In genomic region chr2:235135195-235135965, GRCh38 we compare ENCODE assay signal across 13 cellular contexts.
DNase-seq lines count a peak whose midpoint lies in the region; ATAC-seq, FAIRE-seq and TF ChIP-seq lines count a peak whose summit lies in the region.
"Had no signal": no experiment of that assay in that cellular context is flagged by ENCODE, and none has a peak within 500 bp of the region (broad histone marks: within the 10 kb centered on the region; RNA-seq: fewer than 3 reads in every experiment).

No MANE protein-coding gene starts in this region.

- H3K4me1 ChIP-seq in IMR-90 (ENCODE audit: control insufficient read depth, insufficient read depth, low read length) (no peaks in the 10 kb centered on the region), H1 (replicated peaks in 1 of 4; ENCODE audit: control insufficient read depth in 3 of 4, insufficient read depth in 4 of 4, low read length in 3 of 4) (no peaks in the 10 kb centered on the region; a peak in 1 of 7 replicates), uterus (no peaks in the 10 kb centered on the region)

- H3K79me1 ChIP-seq in IMR-90 (ENCODE audit: low read depth in 1 of 2, low read length in 2 of 2) (no peaks in the 10 kb centered on the region), H1 (ENCODE audit: low read depth, low read length) (no peaks in the 10 kb centered on the region)

- no peaks in the 10 kb centered on the region for H3K4me1 Mint-ChIP-seq in activated naive CD4-positive, alpha-beta T cell treated with anti-CD3 and anti-CD28 coated beads, Interleukin-2, amount 50 U/mL, for 24 hours
- H3K4me1 Mint-ChIP-seq: B cell had no signal

- H3K27me3 Mint-ChIP-seq in activated naive CD4-positive, alpha-beta T cell treated with anti-CD3 and anti-CD28 coated beads, Interleukin-2, amount 50 U/mL, for 24 hours, result peaks cover 23% of the 10 kb centered on the region

- H3K9ac ChIP-seq in IMR-90 (ENCODE audit: low read depth, low read length), result no peak overlapping the region
- no peak overlapping the region for H3K9ac ChIP-seq in H1 (replicated peaks in 1 of 4; ENCODE audit: extremely low read depth in 1 of 4, low read depth in 3 of 4, low read length in 3 of 4)
- H3K9ac ChIP-seq: BLaER1 treated with 17β-estradiol and CSF1 and Interleukin-3, amounts not matched to agents 10 nM and 100 nM had no signal

- H2AFZ ChIP-seq in IMR-90 (replicated peaks; ENCODE audit: low read length, poor library complexity) (peak overlapping the region; percentile 84), H1 (ENCODE audit: low read length) (no peak overlapping the region)
- H2AFZ ChIP-seq: GM23338 had no signal

- no peak for DNase-seq in activated naive CD4-positive, alpha-beta T cell treated with anti-CD3 and anti-CD28 coated beads, Interleukin-2, amount 50 U/mL, for 16 hours
- DNase-seq in IMR-90, result no peak
- no peak for DNase-seq in H1 (ENCODE audit: low read depth in 1 of 2, low spot score in 2 of 2)
- DNase-seq in HTR-8/SVneo (ENCODE audit: insufficient read length, low spot score), result no peak
- DNase-seq in uterus, result no peak

- no peak overlapping the region for H2BK12ac ChIP-seq in H1 (ENCODE audit: low read depth, low read length)

- CTCF ChIA-PET in IMR-90 (lab: Yijun Ruan, JAX), result interaction anchor here (0.5 to 1.6 kb wide), 5 partner anchors 155 to 762 kb away, joined by 3 to 5 read pairs (median 3); no protein-coding TSS in a partner anchor
- CTCF ChIA-PET in H1 (lab: Charles Lee; ENCODE audit: partially characterized antibody), result interaction anchor here (0.7 to 4.3 kb wide), 17 partner anchors 15 to 1309 kb away, joined by 3 to 46 read pairs (median 3); no protein-coding TSS in a partner anchor

- no peak for TF ChIP-seq CTCF in IMR-90 (conservative IDR thresholded peaks at IDR 0.05; ENCODE audit: low read depth, low read length)
- TF ChIP-seq CTCF in H1 (IDR thresholded peaks at IDR 0.05; ENCODE audit: control extremely low read depth in 1 of 3, insufficient read depth in 1 of 3, low read depth in 1 of 3, low read length in 3 of 3), result no peak
- TF ChIP-seq CTCF in uterus (IDR thresholded peaks at IDR 0.05), result no peak

- H3K9me3 ChIP-seq in IMR-90 (ENCODE audit: control insufficient read depth, insufficient read depth, low read length) (no peaks in the 10 kb centered on the region), H1 (ENCODE audit: insufficient read depth in 2 of 2, low read depth in 1 of 2, low read length in 1 of 2) (no peaks in the 10 kb centered on the region), uterus (no peaks in the 10 kb centered on the region)
- H3K9me3 ChIP-seq: BLaER1 treated with 17β-estradiol and CSF1 and Interleukin-3, amounts not matched to agents 10 nM and 100 nM had no signal

- no peaks in the 10 kb centered on the region for H3K23me2 ChIP-seq in H1 (ENCODE audit: low read depth, low read length)

- H3K18ac ChIP-seq in IMR-90 (ENCODE audit: low read depth, low read length), result no peak overlapping the region
- no peak overlapping the region for H3K18ac ChIP-seq in H1 (ENCODE audit: extremely low read depth, low read length)

- no peaks in the 10 kb centered on the region for H3K9me1 ChIP-seq in IMR-90 (ENCODE audit: insufficient read depth, low read length)

- no peak overlapping the region for H3K4me3 ChIP-seq in IMR-90 (ENCODE audit: insufficient read depth, low read depth, low read length)
- H3K4me3 ChIP-seq in H1 (ENCODE audit: extremely low read depth in 1 of 4, insufficient read depth in 2 of 4, low read depth in 3 of 4, low read length in 4 of 4), result no peak overlapping the region
- H3K4me3 ChIP-seq in uterus, result no peak overlapping the region
- H3K4me3 ChIP-seq: BLaER1 treated with 17β-estradiol and CSF1 and Interleukin-3, amounts not matched to agents 10 nM and 100 nM; GM23338; K562 had no signal

- H4K8ac ChIP-seq in IMR-90 (ENCODE audit: low read depth in 2 of 2, low read length in 2 of 2) (no peak overlapping the region), H1 (ENCODE audit: extremely low read depth, insufficient read depth, low read length) (no peak overlapping the region)

- no peak overlapping the region for H3K23ac ChIP-seq in IMR-90 (ENCODE audit: low read depth, low read length)
- no peak overlapping the region for H3K23ac ChIP-seq in H1 (ENCODE audit: insufficient read length)

- peaks cover 29% of the 10 kb centered on the region for H3K27me3 ChIP-seq in IMR-90 (ENCODE audit: control insufficient read depth, insufficient read depth, low read length)
- H3K27me3 ChIP-seq in H1 (replicated peaks in 1 of 4; ENCODE audit: control insufficient read depth in 3 of 4, extremely low read depth in 1 of 4, insufficient read depth in 3 of 4, low read length in 3 of 4), result peaks cover 3 to 16% (median 7%) of the 10 kb centered on the region in 4 experiments
- H3K27me3 ChIP-seq in uterus, result no peaks in the 10 kb centered on the region
- H3K27me3 ChIP-seq: BLaER1 treated with 17β-estradiol and CSF1 and Interleukin-3, amounts not matched to agents 10 nM and 100 nM had no signal

- H2BK15ac ChIP-seq in IMR-90 (ENCODE audit: low read depth, low read length) (no peak overlapping the region), H1 (ENCODE audit: low read length) (no peak overlapping the region)

- dilution Hi-C loops in IMR-90 (cut with HindIII; ENCODE audit: low sequenced_read_pairs, unreplicated experiment), result loop anchor here (25.0 kb wide), 1 partner anchor 602 kb away; no protein-coding TSS in a partner anchor

- intact Hi-C loops in IMR-90 (cut with micrococcal nuclease), result loop anchor here (5.0 kb wide), 1 partner anchor 127 kb away; no protein-coding TSS in a partner anchor
- intact Hi-C loops in uterus (cut with DNase I; ENCODE audit: low total_unique reads), result loop anchor here (10.0 kb wide), 2 partner anchors 459 to 609 kb away; no protein-coding TSS in a partner anchor

- no peak overlapping the region for H4K91ac ChIP-seq in IMR-90 (ENCODE audit: insufficient read depth, low read depth, low read length)
- no peak overlapping the region for H4K91ac ChIP-seq in H1 (replicated peaks; ENCODE audit: insufficient read length, low read length)

- no peak overlapping the region for H2AK9ac ChIP-seq in IMR-90 (replicated peaks; ENCODE audit: low read depth, low read length, poor library complexity)

- FAIRE-seq in H1 (lab: Jason Lieb, UNC), result no peak
- FAIRE-seq in HTR-8/SVneo (lab: Jason Lieb, UNC), result no peak
- FAIRE-seq: GM19239 had no signal

- no TSS peak for BruUV-seq in IMR-90 (replicated peaks; lab: Mats Ljungman, UMichigan)

- H3K4ac ChIP-seq in IMR-90 (ENCODE audit: low read depth, low read length), result no peak overlapping the region
- H3K4ac ChIP-seq in H1 (replicated peaks; ENCODE audit: insufficient read length, low read depth, low read length), result no peak overlapping the region

- WGBS in IMR-90 (ENCODE audit: extremely low coverage in 2 of 2, insufficient read length in 1 of 2), 2 experiments, result 56% methylated on average over 2 of the region's 4 CpGs; no CpG with 5 or more reads in 1 of the 2 experiments
- 82% methylated on average over 4 of the region's 4 CpGs; no CpG with 5 or more reads in 1 of the 2 experiments for WGBS in H1 (ENCODE audit: extremely low coverage in 1 of 2, insufficient coverage in 1 of 2, insufficient read length in 1 of 2, insufficient replicate concordance in 2 of 2, low coverage in 1 of 2, low lambda C conversion rate in 2 of 2, missing lambda C conversion rate in 1 of 2), 2 experiments

- TF ChIP-seq POLR2A in IMR-90 (IDR thresholded peaks at IDR 0.05; ENCODE audit: low read depth, low read length), result no peak
- TF ChIP-seq POLR2A in H1 (IDR thresholded peaks at IDR 0.05; ENCODE audit: control extremely low read depth in 1 of 2, low read depth in 2 of 2, low read length in 2 of 2), result no peak
- no peak for TF ChIP-seq POLR2A in uterus (IDR thresholded peaks at IDR 0.05)

- H3K4me2 ChIP-seq in IMR-90 (ENCODE audit: low read depth, low read length), result no peak overlapping the region
- no peak overlapping the region for H3K4me2 ChIP-seq in H1 (ENCODE audit: insufficient read depth in 1 of 2, low read depth in 2 of 2, low read length in 2 of 2)
- H3K4me2 ChIP-seq: GM23338 had no signal

- H3K36me3 ChIP-seq in IMR-90 (ENCODE audit: control insufficient read depth, insufficient read depth, low read length) (no peaks in the 10 kb centered on the region), H1 (ENCODE audit: control insufficient read depth in 2 of 4, insufficient read depth in 4 of 4, low read length in 3 of 4) (no peaks in the 10 kb centered on the region), uterus (no peaks in the 10 kb centered on the region)
- H3K36me3 ChIP-seq: BLaER1 treated with 17β-estradiol and CSF1 and Interleukin-3, amounts not matched to agents 10 nM and 100 nM had no signal

- H2AK5ac ChIP-seq in IMR-90 (ENCODE audit: low read depth, low read length) (no peak overlapping the region), H1 (ENCODE audit: low read depth, low read length) (no peak overlapping the region)

- in situ Hi-C loops in IMR-90 (cut with MboI; ENCODE audit: low sequenced_read_pairs), result loop anchor here (5.0 to 10.0 kb wide), 2 partner anchors 539 to 612 kb away; no protein-coding TSS in a partner anchor

- no peaks in the 10 kb centered on the region for H3K36me3 Mint-ChIP-seq in activated naive CD4-positive, alpha-beta T cell treated with anti-CD3 and anti-CD28 coated beads, Interleukin-2, amount 50 U/mL, for 24 hours
- H3K36me3 Mint-ChIP-seq: CD8-positive, alpha-beta T cell had no signal

- TF ChIP-seq RAD21 in IMR-90 (IDR thresholded peaks at IDR 0.05; ENCODE audit: low read length), result no peak
- TF ChIP-seq RAD21 in H1 (IDR thresholded peaks at IDR 0.05 in 1 of 2, conservative IDR thresholded peaks at IDR 0.05 in 1 of 2; ENCODE audit: low read depth in 2 of 2, low read length in 2 of 2), result no peak

- H3K9me3 Mint-ChIP-seq in activated naive CD4-positive, alpha-beta T cell treated with anti-CD3 and anti-CD28 coated beads, Interleukin-2, amount 50 U/mL, for 24 hours, result no peaks in the 10 kb centered on the region
- H3K9me3 Mint-ChIP-seq: CD8-positive, alpha-beta T cell had no signal

- H2BK20ac ChIP-seq in IMR-90 (ENCODE audit: low read depth, low read length) (no peak overlapping the region), H1 (ENCODE audit: low read length) (no peak overlapping the region)

- H2BK5ac ChIP-seq in IMR-90 (ENCODE audit: low read depth, low read length, poor library complexity, severe bottlenecking), result no peak overlapping the region
- no peak overlapping the region for H2BK5ac ChIP-seq in H1 (ENCODE audit: low read depth, low read length)

- H4K20me1 ChIP-seq in IMR-90 (ENCODE audit: insufficient read depth, low read length) (no peaks in the 10 kb centered on the region), H1 (replicated peaks in 1 of 2; ENCODE audit: control insufficient read depth in 1 of 2, insufficient read depth in 2 of 2, low read length in 2 of 2) (no peaks in the 10 kb centered on the region)
- H4K20me1 ChIP-seq: BLaER1 treated with 17β-estradiol and CSF1 and Interleukin-3, amounts not matched to agents 10 nM and 100 nM had no signal

- POLR2A ChIA-PET in IMR-90 (lab: Charles Lee; ENCODE audit: unreplicated experiment) (no interaction called here), H1 (lab: Charles Lee; ENCODE audit: partially characterized antibody) (no interaction called here)

- no peak overlapping the region for H3K4me3 Mint-ChIP-seq in activated naive CD4-positive, alpha-beta T cell treated with anti-CD3 and anti-CD28 coated beads, Interleukin-2, amount 50 U/mL, for 24 hours
- H3K4me3 Mint-ChIP-seq: B cell; CD8-positive, alpha-beta T cell; GM23338 had no signal

- H3K27ac Mint-ChIP-seq in activated naive CD4-positive, alpha-beta T cell treated with anti-CD3 and anti-CD28 coated beads, Interleukin-2, amount 50 U/mL, for 24 hours, result peak overlapping the region; percentile 20
- H3K27ac Mint-ChIP-seq: B cell; CD8-positive, alpha-beta T cell; GM23338 had no signal

- no peak overlapping the region for H3K27ac ChIP-seq in IMR-90 (ENCODE audit: insufficient read depth, low read length)
- no peak overlapping the region for H3K27ac ChIP-seq in H1 (ENCODE audit: low read depth, low read length)
- H3K27ac ChIP-seq in uterus, result no peak overlapping the region
- H3K27ac ChIP-seq: BLaER1 treated with 17β-estradiol and CSF1 and Interleukin-3, amounts not matched to agents 10 nM and 100 nM had no signal

- H4K5ac ChIP-seq in IMR-90 (ENCODE audit: low read depth, low read length) (no peak overlapping the region), H1 (ENCODE audit: insufficient read length, low read depth, low read length) (no peak overlapping the region)

- H3K56ac ChIP-seq in IMR-90 (ENCODE audit: extremely low read depth, insufficient read depth, low read length) (no peak overlapping the region), H1 (replicated peaks; ENCODE audit: insufficient read length, low read depth, low read length) (no peak overlapping the region)

- no peak overlapping the region for H3K14ac ChIP-seq in IMR-90 (replicated peaks; ENCODE audit: low read depth, low read length)
- H3K14ac ChIP-seq in H1 (ENCODE audit: insufficient read length), result no peak overlapping the region

- ATAC-seq in IMR-90 (ENCODE audit: low read depth), result no peak
- no peak for ATAC-seq in GM19463 (IDR thresholded peaks at IDR 0.05; ENCODE audit: unreplicated experiment)
- ATAC-seq: CD8-positive, alpha-beta T cell had no signal

- H2BK120ac ChIP-seq in IMR-90 (ENCODE audit: low read depth, low read length) (no peak overlapping the region), H1 (replicated peaks; ENCODE audit: low read depth, low read length) (no peak overlapping the region)

- TF ChIP-seq EP300 in H1 (IDR thresholded peaks at IDR 0.05; ENCODE audit: borderline replicate concordance in 1 of 2, low read depth in 2 of 2, low read length in 2 of 2), result no peak

- no peaks in the 10 kb centered on the region for H3K79me2 ChIP-seq in H1 (ENCODE audit: control insufficient read depth in 1 of 2, insufficient read depth in 2 of 2, low read length in 2 of 2)
